In the genomic region with DNA sequence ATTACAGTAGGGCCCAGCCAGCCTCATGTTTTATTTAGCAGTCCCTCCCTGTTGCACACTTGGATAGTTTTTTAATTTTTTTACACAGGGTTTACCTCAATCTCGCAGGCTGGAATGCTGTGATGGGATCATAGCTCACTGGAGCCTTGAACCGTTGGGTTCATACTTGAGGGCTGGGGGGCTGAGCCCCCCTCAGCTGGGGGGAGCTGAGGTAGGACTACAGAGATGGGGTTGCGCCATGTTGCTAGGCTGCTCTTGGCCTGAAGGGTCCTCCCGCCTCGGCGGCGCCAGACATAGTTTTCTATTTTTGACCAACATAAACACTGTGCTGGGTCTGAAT, we compare ENCODE assay signal across 8 cellular contexts.
A peak's percentile ranks its signal among the peaks of the same experiment; 100 is the strongest.
DNase-seq lines count a peak whose midpoint lies in the region; ATAC-seq and TF ChIP-seq lines count a peak whose summit lies in the region.
"Not testable (repeated sequence)": the region's sequence is repeated elsewhere in the genome, so short reads cannot be mapped to it uniquely, and the experiment has no call there.

No MANE protein-coding gene starts in this region.

- H3K4me3 Mint-ChIP-seq in brain, result peak overlapping the region; percentile 90 to 97 (median 94)
- peak overlapping the region; percentile 86 to 96 (median 93) for H3K4me3 Mint-ChIP-seq in naive thymus-derived CD4-positive, alpha-beta T cell

- not testable (repeated sequence) for H3F3A ChIP-seq in DOHH2 (ENCODE audit: control insufficient read depth, insufficient read depth)

- H3K36me3 Mint-ChIP-seq in brain; naive thymus-derived CD4-positive, alpha-beta T cell: not testable (repeated sequence)

- peak overlapping the region; percentile 51; the same call in 1 of the 2 replicates for H3K27ac ChIP-seq in DOHH2 (ENCODE audit: low read depth, low read length)
- H3K27ac ChIP-seq in SK-N-MC, result peak overlapping the region; percentile 83
- H3K27ac ChIP-seq in cardiac muscle cell, result peak overlapping the region; percentile 98
- H3K27ac ChIP-seq in naive thymus-derived CD4-positive, alpha-beta T cell (ENCODE audit: low read depth, low read length), result peak overlapping the region; percentile 87
- H3K27ac ChIP-seq in temporal lobe (ENCODE audit: low read depth, low read length), result peak overlapping the region; percentile 65

- POLR2A ChIA-PET in naive thymus-derived CD4-positive, alpha-beta T cell (lab: Charles Lee), result interaction anchor here (0.6 to 2.0 kb wide), 6 partner anchors 83 to 769 kb away, joined by 3 to 18 read pairs (median 4); partner anchors contain the start of genes MAD2L1 and METTL14

- H4K20me1 ChIP-seq in DOHH2 (ENCODE audit: control insufficient read depth, insufficient read depth, low read depth, low read length), result not testable (repeated sequence)

- H3K9me3 ChIP-seq in DOHH2 (ENCODE audit: control insufficient read depth, insufficient read depth, low read length); SK-N-MC (ENCODE audit: low read depth, low read length); cardiac muscle cell (ENCODE audit: low read depth); naive thymus-derived CD4-positive, alpha-beta T cell (ENCODE audit: control insufficient read depth in 2 of 3, low read length in 3 of 3): not testable (repeated sequence)

- not testable (repeated sequence) for DNase-seq in SK-N-MC (ENCODE audit: low read depth, low spot score); cardiac muscle cell (ENCODE audit: low read depth in 1 of 2, low spot score in 1 of 2); naive thymus-derived CD4-positive, alpha-beta T cell

- H3K9me3 Mint-ChIP-seq in brain; naive thymus-derived CD4-positive, alpha-beta T cell: not testable (repeated sequence)

- ATAC-seq in GM21447 (IDR thresholded peaks at IDR 0.05; ENCODE audit: unreplicated experiment), result peak; percentile 7
- peak; percentile 23 for ATAC-seq in HG03175 (IDR thresholded peaks at IDR 0.05; ENCODE audit: unreplicated experiment)
- peak; percentile 36 for ATAC-seq in naive thymus-derived CD4-positive, alpha-beta T cell

- intact Hi-C loops in naive thymus-derived CD4-positive, alpha-beta T cell (cut with micrococcal nuclease), result loop anchor here (1.0 to 10.0 kb wide), 11 partner anchors 79 to 1177 kb away; partner anchors contain the start of genes SEC24D (in 2 of the 2) and USP53 (in 2 of the 2)

- CTCF ChIA-PET in naive thymus-derived CD4-positive, alpha-beta T cell (lab: Charles Lee), result interaction anchor here (0.7 to 1.4 kb wide), 3 partner anchors 49 to 164 kb away, joined by 3 to 6 read pairs (median 3); no protein-coding TSS in a partner anchor

- H3K4me1 ChIP-seq in DOHH2 (ENCODE audit: control insufficient read depth, low read length); cardiac muscle cell (ENCODE audit: low read depth); naive thymus-derived CD4-positive, alpha-beta T cell (ENCODE audit: control insufficient read depth in 2 of 2, insufficient read depth in 2 of 2, low read length in 2 of 2): not testable (repeated sequence)

- H3K4me1 Mint-ChIP-seq in brain, result peaks cover 14% of the 10 kb centered on the region
- H3K4me1 Mint-ChIP-seq in naive thymus-derived CD4-positive, alpha-beta T cell, result peaks cover 0 to 13% (median 10%) of the 10 kb centered on the region in 7 donors

- peak overlapping the region; percentile 81 for H3K9ac ChIP-seq in SK-N-MC (ENCODE audit: insufficient read length)

- H3K4me3 ChIP-seq in DOHH2 (ENCODE audit: low read length) (peak overlapping the region; percentile 89), SK-N-MC (peak overlapping the region; percentile 78), cardiac muscle cell (peak overlapping the region; percentile 94)
- H3K4me3 ChIP-seq in naive thymus-derived CD4-positive, alpha-beta T cell (ENCODE audit: low read length), result peak overlapping the region; percentile 79

- H3K27ac Mint-ChIP-seq in brain, result peak overlapping the region; percentile 98 to 100 (median 100)
- peak overlapping the region; percentile 98 to 100 (median 99) for H3K27ac Mint-ChIP-seq in naive thymus-derived CD4-positive, alpha-beta T cell

- H3K27me3 Mint-ChIP-seq in brain; naive thymus-derived CD4-positive, alpha-beta T cell: not testable (repeated sequence)

- H3K79me2 ChIP-seq in DOHH2 (ENCODE audit: control insufficient read depth, low read length), result peaks cover 26% of the 10 kb centered on the region

- H3K4me2 ChIP-seq in DOHH2 (ENCODE audit: low read length), result peak overlapping the region; percentile 67

- TF ChIP-seq CTCF in DOHH2 (IDR thresholded peaks at IDR 0.05; ENCODE audit: low read depth, low read length, poor library complexity, severe bottlenecking); cardiac muscle cell (IDR thresholded peaks at IDR 0.05; ENCODE audit: low read depth, low read length): not testable (repeated sequence)
- peak in 1 of 2 experiments; percentile 7 for TF ChIP-seq CTCF in brain (conservative IDR thresholded peaks at IDR 0.05)

- H3K36me3 ChIP-seq in DOHH2 (ENCODE audit: control insufficient read depth, low read length); SK-N-MC (ENCODE audit: insufficient read depth, low read length); cardiac muscle cell; naive thymus-derived CD4-positive, alpha-beta T cell (ENCODE audit: control insufficient read depth in 2 of 3, insufficient read depth in 3 of 3, low read length in 3 of 3): not testable (repeated sequence)

- H3K9me2 ChIP-seq in DOHH2 (replicated peaks; ENCODE audit: control insufficient read depth, low read length), result not testable (repeated sequence)

- H3K27me3 ChIP-seq in DOHH2 (ENCODE audit: control insufficient read depth, low read length); cardiac muscle cell; naive thymus-derived CD4-positive, alpha-beta T cell (ENCODE audit: control insufficient read depth in 2 of 2, insufficient read depth in 2 of 2, low read length in 2 of 2): not testable (repeated sequence)
